In the genomic region with DNA sequence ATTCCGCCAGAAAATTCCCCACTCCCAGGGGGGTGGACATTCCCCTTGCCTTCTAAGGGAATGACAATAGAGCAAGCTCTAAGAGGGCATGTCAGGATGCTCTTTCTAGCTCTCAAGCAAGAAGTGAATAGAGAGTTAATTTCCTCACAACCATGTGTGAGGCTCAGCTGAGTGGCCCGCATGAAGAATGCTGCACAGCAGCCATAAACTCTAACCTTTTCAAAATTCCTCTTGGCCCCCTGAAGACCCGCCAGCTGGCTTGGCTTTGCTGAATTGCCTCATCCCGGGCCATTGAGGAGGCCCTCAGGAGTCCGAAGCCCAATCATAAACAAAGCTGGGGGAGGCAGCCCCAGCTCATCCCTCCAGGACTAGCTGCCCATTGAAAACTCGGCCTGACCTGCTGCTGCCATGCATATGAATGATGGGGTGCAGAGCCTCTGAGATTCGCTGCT, we compare ENCODE assay signal across 28 cellular contexts. TPM values are rescaled to one million over a fixed set of nuclear protein-coding genes. Genes with fewer than 3 reads are reported as not detected.
A peak's percentile ranks its signal among the peaks of the same experiment; 100 is the strongest.
DNase-seq lines count a peak whose midpoint lies in the region; ATAC-seq and TF ChIP-seq lines count a peak whose summit lies in the region.
"Had no signal": no experiment of that assay in that cellular context is flagged by ENCODE, and none has a peak within 500 bp of the region (broad histone marks: within the 10 kb centered on the region; RNA-seq: fewer than 3 reads in every experiment).

No MANE protein-coding gene starts in this region.

- H3K4me2 ChIP-seq in mesenchymal stem cell (ENCODE audit: low read length, poor library complexity, severe bottlenecking): no peak overlapping the region

- WGBS in HUES64: 18% methylated on average over 7 of the region's 7 CpGs
- WGBS in ectodermal cell, 2 experiments: 0 to 1% methylated on average over 7 of the region's 7 CpGs
- 42% methylated on average over 7 of the region's 7 CpGs for WGBS in mesenchymal stem cell

- H3K4me1 Mint-ChIP-seq in CD8-positive, alpha-beta memory T cell: no peaks in the 10 kb centered on the region
- H3K4me1 Mint-ChIP-seq: activated CD8-positive, alpha-beta memory T cell treated with anti-CD3 and anti-CD28 coated beads, Interleukin-2, amount 10 ng/mL, durations not matched to agents 7 days and 5 days; immature natural killer cell had no signal

- H3K4me1 ChIP-seq in HUES64 (ENCODE audit: insufficient read depth, low read length) (peaks cover 37% of the 10 kb centered on the region), ectodermal cell (ENCODE audit: control insufficient read depth, insufficient read depth, low read length) (peaks cover 53% of the 10 kb centered on the region), mesenchymal stem cell (ENCODE audit: control insufficient read depth, insufficient read depth, low read depth, low read length) (peaks cover 6% of the 10 kb centered on the region), stomach smooth muscle (ENCODE audit: control insufficient read depth, insufficient read depth, low read length) (peaks cover 91% of the 10 kb centered on the region), left ventricle myocardium inferior (no peaks in the 10 kb centered on the region)
- H3K4me1 ChIP-seq in CD8-positive, alpha-beta memory T cell (ENCODE audit: insufficient read depth, low read length): no peaks in the 10 kb centered on the region

- H3K4me3 ChIP-seq in HUES64 (ENCODE audit: low read length): no peak overlapping the region
- H3K4me3 ChIP-seq in ectodermal cell (ENCODE audit: insufficient read depth, low read depth, low read length): peak overlapping the region; percentile 8
- H3K4me3 ChIP-seq in mesenchymal stem cell (ENCODE audit: insufficient read depth in 1 of 2, low read depth in 1 of 2, low read length in 2 of 2): no peak overlapping the region
- no peak overlapping the region for H3K4me3 ChIP-seq in stomach smooth muscle (ENCODE audit: low read length in 2 of 2)
- no peak overlapping the region for H3K4me3 ChIP-seq in CD8-positive, alpha-beta memory T cell (ENCODE audit: low read length)
- no peak overlapping the region for H3K4me3 ChIP-seq in left ventricle myocardium inferior
- H3K4me3 ChIP-seq: heart right ventricle, K562 had no signal

- H4K8ac ChIP-seq in mesenchymal stem cell (ENCODE audit: low read length): no peak overlapping the region

- H3K9me3 Mint-ChIP-seq in CD8-positive, alpha-beta memory T cell: no peaks in the 10 kb centered on the region
- H3K9me3 Mint-ChIP-seq: activated naive CD4-positive, alpha-beta T cell treated with anti-CD3 and anti-CD28 coated beads for 36 hours; activated T-cell treated with anti-CD3 and anti-CD28 coated beads, Interleukin-2, amount 50 U/mL, for 72 hours; immature natural killer cell; mesothelial cell of epicardium; naive thymus-derived CD4-positive, alpha-beta T cell; T-helper 2 cell treated with Interferon-gamma antibody and Interleukin-4, amounts not matched to agents 5 μg/mL and 100 μg/mL, for 36 hours had no signal

- no peak for ATAC-seq in HG03095 (IDR thresholded peaks at IDR 0.05; ENCODE audit: unreplicated experiment)
- ATAC-seq: activated CD8-positive, alpha-beta memory T cell treated with anti-CD3 and anti-CD28 coated beads, Interleukin-2, amount 10 ng/mL, durations not matched to agents 7 days and 5 days; activated T-cell treated with anti-CD3 and anti-CD28 coated beads, Interleukin-2, amount 50 U/mL, for 72 hours; heart right ventricle; K562; left colon; naive thymus-derived CD4-positive, alpha-beta T cell had no signal

- intact Hi-C loops in left ventricle myocardium inferior (cut with micrococcal nuclease): no loop called here

- no peaks in the 10 kb centered on the region for H3K36me3 Mint-ChIP-seq in CD8-positive, alpha-beta memory T cell
- H3K36me3 Mint-ChIP-seq: activated CD8-positive, alpha-beta memory T cell treated with anti-CD3 and anti-CD28 coated beads, Interleukin-2, amount 10 ng/mL, durations not matched to agents 7 days and 5 days; immature natural killer cell had no signal

- peaks cover 13% of the 10 kb centered on the region for H3K79me1 ChIP-seq in mesenchymal stem cell (replicated peaks; ENCODE audit: low read length, poor library complexity, severe bottlenecking)

- DNase-seq in mesenchymal stem cell (no peak), left ventricle myocardium inferior (no peak), DMS53 treated with DMSO at 0.1 percent for 48 hours (lab: John Stamatoyannopoulos, UW; ENCODE audit: unreplicated experiment) (no peak)
- DNase-seq in CD8-positive, alpha-beta memory T cell: no peak
- DNase-seq: activated CD8-positive, alpha-beta memory T cell treated with anti-CD3 and anti-CD28 coated beads, Interleukin-2, amount 10 ng/mL, durations not matched to agents 7 days and 5 days; activated naive CD4-positive, alpha-beta T cell treated with anti-CD3 and anti-CD28 coated beads for 36 hours; activated T-cell treated with anti-CD3 and anti-CD28 coated beads, Interleukin-2, amount 50 U/mL, for 72 hours; brain microvascular endothelial cell; DMS79 treated with DMSO at 0.1 percent for 48 hours; effector memory CD4-positive, alpha-beta T cell; erythroblast; foreskin fibroblast; heart right ventricle; immature natural killer cell; left colon; naive thymus-derived CD4-positive, alpha-beta T cell; NCI-H1105; NCI-H187 treated with DMSO at 0.1 percent for 48 hours; NK-92 treated with Interleukin-12 subunit alpha and Interleukin-12 subunit beta, amount 100 ng/mL, for 24 hours; Right ventricle myocardium superior had no signal

- peaks cover 4 to 6% of the 10 kb centered on the region in 2 donors for H3K27me3 Mint-ChIP-seq in CD8-positive, alpha-beta memory T cell

- H4K91ac ChIP-seq in mesenchymal stem cell (ENCODE audit: low read length): peak overlapping the region; percentile 43

- H3K9ac ChIP-seq in HUES64 (ENCODE audit: low read depth, low read length) (no peak overlapping the region), mesenchymal stem cell (ENCODE audit: low read length) (no peak overlapping the region), stomach smooth muscle (ENCODE audit: low read length in 2 of 2) (no peak overlapping the region)

- H3K9me3 ChIP-seq in HUES64 (ENCODE audit: insufficient read depth, low read depth, low read length) (no peaks in the 10 kb centered on the region), ectodermal cell (ENCODE audit: control insufficient read depth, low read length) (no peaks in the 10 kb centered on the region), mesenchymal stem cell (ENCODE audit: control insufficient read depth, low read length) (no peaks in the 10 kb centered on the region), stomach smooth muscle (ENCODE audit: control insufficient read depth in 2 of 2, low read length in 2 of 2) (no peaks in the 10 kb centered on the region), left ventricle myocardium inferior (replicated peaks) (no peaks in the 10 kb centered on the region)
- H3K9me3 ChIP-seq in CD8-positive, alpha-beta memory T cell (ENCODE audit: low read length): no peaks in the 10 kb centered on the region
- H3K9me3 ChIP-seq: heart right ventricle had no signal

- H3K36me3 ChIP-seq in HUES64 (ENCODE audit: insufficient read depth, low read length) (peaks cover 39% of the 10 kb centered on the region; the same call in 1 of the 2 replicates), ectodermal cell (ENCODE audit: control insufficient read depth, insufficient read depth, low read length) (peaks cover 24% of the 10 kb centered on the region), mesenchymal stem cell (ENCODE audit: control insufficient read depth in 1 of 2, insufficient read depth in 2 of 2, low read depth in 1 of 2, low read length in 2 of 2) (peaks cover 3 to 28% of the 10 kb centered on the region in 2 experiments), stomach smooth muscle (ENCODE audit: control insufficient read depth in 2 of 2, insufficient read depth in 2 of 2, low read length in 2 of 2) (peaks cover 39 to 51% of the 10 kb centered on the region in 2 donors), left ventricle myocardium inferior (peaks cover 7% of the 10 kb centered on the region)
- H3K36me3 ChIP-seq in CD8-positive, alpha-beta memory T cell (ENCODE audit: insufficient read depth, low read length): no peaks in the 10 kb centered on the region

- H3K27ac ChIP-seq in HUES64 (ENCODE audit: low read depth, low read length) (peak overlapping the region; percentile 82), ectodermal cell (ENCODE audit: insufficient read depth, low read depth, low read length, poor library complexity, severe bottlenecking) (peak overlapping the region; percentile 97), mesenchymal stem cell (ENCODE audit: low read length, poor library complexity, severe bottlenecking) (no peak overlapping the region), stomach smooth muscle (ENCODE audit: low read length) (peak overlapping the region; percentile 69), left ventricle myocardium inferior (replicated peaks) (no peak overlapping the region)
- H3K27ac ChIP-seq in CD8-positive, alpha-beta memory T cell (ENCODE audit: low read depth, low read length): no peak overlapping the region
- H3K27ac ChIP-seq: brain microvascular endothelial cell, C4-2B had no signal

- peak overlapping the region; percentile 4 for H2AK5ac ChIP-seq in mesenchymal stem cell (ENCODE audit: low read length, severe bottlenecking)

- no peak overlapping the region for H2BK120ac ChIP-seq in mesenchymal stem cell (ENCODE audit: low read depth, low read length)

- POLR2A ChIA-PET in CD8-positive, alpha-beta memory T cell (lab: Charles Lee): no interaction called here

- H2AFZ ChIP-seq in mesenchymal stem cell (ENCODE audit: low read depth, low read length): no peak overlapping the region

- H3K4me3 Mint-ChIP-seq in CD8-positive, alpha-beta memory T cell: no peak overlapping the region
- H3K4me3 Mint-ChIP-seq: activated CD8-positive, alpha-beta memory T cell treated with anti-CD3 and anti-CD28 coated beads, Interleukin-2, amount 10 ng/mL, durations not matched to agents 7 days and 5 days; activated naive CD4-positive, alpha-beta T cell treated with anti-CD3 and anti-CD28 coated beads for 36 hours; activated T-cell treated with anti-CD3 and anti-CD28 coated beads, Interleukin-2, amount 50 U/mL, for 72 hours; immature natural killer cell; mesothelial cell of epicardium; naive thymus-derived CD4-positive, alpha-beta T cell; T-helper 2 cell treated with Interferon-gamma antibody and Interleukin-4, amounts not matched to agents 5 μg/mL and 100 μg/mL, for 36 hours had no signal

- peak overlapping the region in 1 of 2 experiments; percentile 50 for H2BK12ac ChIP-seq in mesenchymal stem cell (ENCODE audit: low read length in 2 of 2)

- H2BK5ac ChIP-seq in mesenchymal stem cell (ENCODE audit: low read depth, low read length, poor library complexity, severe bottlenecking): no peak overlapping the region

- H3K23ac ChIP-seq in mesenchymal stem cell (ENCODE audit: low read length in 2 of 2): no peak overlapping the region

- no peak overlapping the region for H3K27ac Mint-ChIP-seq in CD8-positive, alpha-beta memory T cell
- H3K27ac Mint-ChIP-seq: activated CD8-positive, alpha-beta memory T cell treated with anti-CD3 and anti-CD28 coated beads, Interleukin-2, amount 10 ng/mL, durations not matched to agents 7 days and 5 days; activated naive CD4-positive, alpha-beta T cell treated with anti-CD3 and anti-CD28 coated beads for 36 hours; activated T-cell treated with anti-CD3 and anti-CD28 coated beads, Interleukin-2, amount 50 U/mL, for 72 hours; immature natural killer cell; mesothelial cell of epicardium; naive thymus-derived CD4-positive, alpha-beta T cell; T-helper 2 cell treated with Interferon-gamma antibody and Interleukin-4, amounts not matched to agents 5 μg/mL and 100 μg/mL, for 36 hours had no signal

- peak overlapping the region; percentile 51 to 69 for H3K18ac ChIP-seq in mesenchymal stem cell (ENCODE audit: low read depth in 1 of 2, low read length in 2 of 2)

- H3K27me3 ChIP-seq in HUES64 (ENCODE audit: insufficient read depth, low read length) (no peaks in the 10 kb centered on the region), ectodermal cell (ENCODE audit: control insufficient read depth, insufficient read depth, low read length, poor library complexity, severe bottlenecking) (no peaks in the 10 kb centered on the region), mesenchymal stem cell (ENCODE audit: control insufficient read depth in 1 of 2, insufficient read depth in 1 of 2, low read length in 2 of 2) (no peaks in the 10 kb centered on the region), stomach smooth muscle (ENCODE audit: control insufficient read depth in 1 of 2, insufficient read depth in 2 of 2, low read length in 2 of 2) (no peaks in the 10 kb centered on the region), left ventricle myocardium inferior (ENCODE audit: low read depth) (no peaks in the 10 kb centered on the region)
- H3K27me3 ChIP-seq in CD8-positive, alpha-beta memory T cell (ENCODE audit: insufficient read depth, low read length, poor library complexity, severe bottlenecking): no peaks in the 10 kb centered on the region
- H3K27me3 ChIP-seq: brain microvascular endothelial cell, heart right ventricle had no signal

- peak overlapping the region in 1 of 2 experiments; percentile 18 for H3K4ac ChIP-seq in mesenchymal stem cell (ENCODE audit: low read depth in 1 of 2, low read length in 2 of 2)

- CTCF ChIA-PET in CD8-positive, alpha-beta memory T cell (lab: Charles Lee): no interaction called here

- TF ChIP-seq CTCF in left ventricle myocardium inferior (IDR thresholded peaks at IDR 0.05; ENCODE audit: borderline replicate concordance): no peak

- no peak overlapping the region for H2BK15ac ChIP-seq in mesenchymal stem cell (ENCODE audit: low read depth, poor library complexity, severe bottlenecking)

- no peak overlapping the region for H3K14ac ChIP-seq in mesenchymal stem cell (ENCODE audit: low read length in 2 of 2)

RNA-seq across cellular contexts. Expression of a gene that starts 38.2 kb away (rescaled TPM):
- 27.1 TPM for polyA plus RNA-seq in HUES64 (2013, experiment 1 of 2)
- 29.0 TPM for polyA plus RNA-seq in HUES64 (2013, experiment 2 of 2)
- polyA plus RNA-seq in ectodermal cell (2013, experiment 1 of 4): 264 TPM
- 199 TPM for polyA plus RNA-seq in ectodermal cell (2013, experiment 2 of 4)
- polyA plus RNA-seq in ectodermal cell (2013, experiment 3 of 4): 129 TPM
- 139 TPM for polyA plus RNA-seq in ectodermal cell (2013, experiment 4 of 4)
- polyA plus RNA-seq in mesenchymal stem cell (2013, experiment 1 of 2): 87.1 TPM
- polyA plus RNA-seq in mesenchymal stem cell (2013, experiment 2 of 2): 83.3 TPM
- under 1 TPM; 0.91 to 0.94 TPM for total RNA-seq in CD8-positive, alpha-beta memory T cell
- polyA plus RNA-seq in CD8-positive, alpha-beta memory T cell: not detected
- 7.6 TPM for total RNA-seq in left ventricle myocardium inferior
- polyA plus RNA-seq: immature natural killer cell had no signal

Comparison
In these comparisons a context has a peak if more than half of its experiments do, and no peak if none do; other contexts are left out.
1. H3K27ac ChIP-seq: peak in HUES64 (single experiment), ectodermal cell (single experiment) and stomach smooth muscle (single experiment); none in mesenchymal stem cell (single experiment), CD8-positive, alpha-beta memory T cell (single experiment) and left ventricle myocardium inferior (single experiment).